Comparison of ENCODE assay signal across 10 cellular contexts in genomic region chr4:7165056-7165873, GRCh38. TPM values are rescaled to one million over a fixed set of nuclear protein-coding genes. Genes with fewer than 3 reads are reported as not detected.
DNase-seq lines count a peak whose midpoint lies in the region; ATAC-seq and TF ChIP-seq lines count a peak whose summit lies in the region.
"Not testable (repeated sequence)": the region's sequence is repeated elsewhere in the genome, so short reads cannot be mapped to it uniquely, and the experiment has no call there.
"Had no signal": no experiment of that assay in that cellular context is flagged by ENCODE, and none has a peak within 500 bp of the region (broad histone marks: within the 10 kb centered on the region; RNA-seq: fewer than 3 reads in every experiment).

No MANE protein-coding gene starts in this region.

- H3K56ac ChIP-seq in IMR-90 (ENCODE audit: extremely low read depth, insufficient read depth, low read length) = not testable (repeated sequence)

- H2AK5ac ChIP-seq in IMR-90 (ENCODE audit: low read depth, low read length) = not testable (repeated sequence)

- not testable (repeated sequence) for TF ChIP-seq CTCF in IMR-90 (conservative IDR thresholded peaks at IDR 0.05; ENCODE audit: low read depth, low read length); endothelial cell (IDR thresholded peaks at IDR 0.05; ENCODE audit: unreplicated experiment); nephron (IDR thresholded peaks at IDR 0.05; ENCODE audit: unreplicated experiment in 3 of 3); upper lobe of right lung (IDR thresholded peaks at IDR 0.05)

- not testable (repeated sequence) for H4K8ac ChIP-seq in IMR-90 (ENCODE audit: low read depth in 2 of 2, low read length in 2 of 2)

- ATAC-seq in IMR-90 (ENCODE audit: low read depth); activated naive CD8-positive, alpha-beta T cell treated with anti-CD3 and anti-CD28 coated beads, Interleukin-2, amount 10 ng/mL, durations not matched to agents 7 days and 5 days (ENCODE audit: low read depth); upper lobe of right lung: not testable (repeated sequence)

- intact Hi-C loops in IMR-90 (cut with micrococcal nuclease); posterior vena cava (cut with DNase I); upper lobe of right lung (cut with DNase I): not testable (repeated sequence)

- TF ChIP-seq RAD21 in IMR-90 (IDR thresholded peaks at IDR 0.05; ENCODE audit: low read length) = not testable (repeated sequence)

- not testable (repeated sequence) for H3K23ac ChIP-seq in IMR-90 (ENCODE audit: low read depth, low read length)

- H3K18ac ChIP-seq in IMR-90 (ENCODE audit: low read depth, low read length) = not testable (repeated sequence)

- not testable (repeated sequence) for H3K79me1 ChIP-seq in IMR-90 (ENCODE audit: low read depth in 1 of 2, low read length in 2 of 2)

- dilution Hi-C loops in IMR-90 (cut with HindIII; ENCODE audit: low sequenced_read_pairs, unreplicated experiment) = not testable (repeated sequence)

- H3K27ac ChIP-seq in BLaER1 = peak overlapping the region; percentile 22; the same call in 1 of the 2 replicates
- not testable (repeated sequence) for H3K27ac ChIP-seq in IMR-90 (ENCODE audit: insufficient read depth, low read length); upper lobe of right lung

- not testable (repeated sequence) for H2AK9ac ChIP-seq in IMR-90 (replicated peaks; ENCODE audit: low read depth, low read length, poor library complexity)

- peaks cover 86% of the 10 kb centered on the region for H3K4me1 ChIP-seq in BLaER1
- H3K4me1 ChIP-seq in IMR-90 (ENCODE audit: control insufficient read depth, insufficient read depth, low read length); upper lobe of right lung: not testable (repeated sequence)

- not testable (repeated sequence) for H3K9ac ChIP-seq in BLaER1; IMR-90 (ENCODE audit: low read depth, low read length)

- H3K4me1 Mint-ChIP-seq in activated naive CD8-positive, alpha-beta T cell treated with anti-CD3 and anti-CD28 coated beads, Interleukin-2, amount 10 ng/mL, durations not matched to agents 7 days and 5 days = peaks cover 17% of the 10 kb centered on the region
- H3K4me1 Mint-ChIP-seq in endothelial cell (ENCODE audit: unreplicated experiment) (peaks cover 25% of the 10 kb centered on the region), nephron (peaks cover 48% of the 10 kb centered on the region)

- not testable (repeated sequence) for H2BK5ac ChIP-seq in IMR-90 (ENCODE audit: low read depth, low read length, poor library complexity, severe bottlenecking)

- not testable (repeated sequence) for DNase-seq in IMR-90; endothelial cell (ENCODE audit: low spot score)
- peak; percentile 65 for DNase-seq in activated CD8-positive, alpha-beta memory T cell treated with anti-CD3 and anti-CD28 coated beads for 24 hours
- DNase-seq in activated naive CD8-positive, alpha-beta T cell treated with anti-CD3 and anti-CD28 coated beads, Interleukin-2, amount 10 ng/mL, durations not matched to agents 7 days and 5 days = peak; percentile 15
- DNase-seq in posterior vena cava (ENCODE audit: low spot score) (peak; percentile 72), upper lobe of right lung (peak; percentile 39)

- not testable (repeated sequence) for H3K4ac ChIP-seq in IMR-90 (ENCODE audit: low read depth, low read length)

- not testable (repeated sequence) for H2BK120ac ChIP-seq in IMR-90 (ENCODE audit: low read depth, low read length)

- BruUV-seq in IMR-90 (replicated peaks; lab: Mats Ljungman, UMichigan) = not testable (repeated sequence)

- H3K4me3 Mint-ChIP-seq in activated naive CD8-positive, alpha-beta T cell treated with anti-CD3 and anti-CD28 coated beads, Interleukin-2, amount 10 ng/mL, durations not matched to agents 7 days and 5 days; nephron: not testable (repeated sequence)
- H3K4me3 Mint-ChIP-seq in endothelial cell (ENCODE audit: unreplicated experiment) = peak overlapping the region; percentile 39

- H2BK15ac ChIP-seq in IMR-90 (ENCODE audit: low read depth, low read length) = not testable (repeated sequence)

- WGBS in IMR-90 (ENCODE audit: extremely low coverage in 2 of 2, insufficient read length in 1 of 2), 2 experiments = 65% methylated on average over 21 of the region's 28 CpGs; no CpG with 5 or more reads in 1 of the 2 experiments

- peak overlapping the region; percentile 73 for H3K4me2 ChIP-seq in BLaER1
- not testable (repeated sequence) for H3K4me2 ChIP-seq in IMR-90 (ENCODE audit: low read depth, low read length)

- POLR2A ChIA-PET in IMR-90 (lab: Charles Lee; ENCODE audit: unreplicated experiment); activated naive CD8-positive, alpha-beta T cell treated with anti-CD3 and anti-CD28 coated beads, Interleukin-2, amount 10 ng/mL, durations not matched to agents 7 days and 5 days (lab: Charles Lee): not testable (repeated sequence)

- H3K9me1 ChIP-seq in IMR-90 (ENCODE audit: insufficient read depth, low read length) = not testable (repeated sequence)

- H3K9me3 Mint-ChIP-seq in activated naive CD8-positive, alpha-beta T cell treated with anti-CD3 and anti-CD28 coated beads, Interleukin-2, amount 10 ng/mL, durations not matched to agents 7 days and 5 days; endothelial cell (ENCODE audit: unreplicated experiment); nephron: not testable (repeated sequence)

- CTCF ChIA-PET in IMR-90 (lab: Yijun Ruan, JAX) = not testable (repeated sequence)

- not testable (repeated sequence) for H3K14ac ChIP-seq in IMR-90 (replicated peaks; ENCODE audit: low read depth, low read length)

- not testable (repeated sequence) for H4K5ac ChIP-seq in IMR-90 (ENCODE audit: low read depth, low read length)

- not testable (repeated sequence) for H3K36me3 ChIP-seq in BLaER1; IMR-90 (ENCODE audit: control insufficient read depth, insufficient read depth, low read length); upper lobe of right lung

- TF ChIP-seq POLR2A in IMR-90 (IDR thresholded peaks at IDR 0.05; ENCODE audit: low read depth, low read length) = not testable (repeated sequence)

- peak overlapping the region; percentile 14 for H2AFZ ChIP-seq in IMR-90 (replicated peaks; ENCODE audit: low read length, poor library complexity)

- not testable (repeated sequence) for H2BK20ac ChIP-seq in IMR-90 (ENCODE audit: low read depth, low read length)

- H3K27me3 Mint-ChIP-seq in activated naive CD8-positive, alpha-beta T cell treated with anti-CD3 and anti-CD28 coated beads, Interleukin-2, amount 10 ng/mL, durations not matched to agents 7 days and 5 days; endothelial cell (ENCODE audit: unreplicated experiment): not testable (repeated sequence)
- H3K27me3 Mint-ChIP-seq in nephron (ENCODE audit: low read depth) = peaks cover 12% of the 10 kb centered on the region

- not testable (repeated sequence) for H4K91ac ChIP-seq in IMR-90 (ENCODE audit: insufficient read depth, low read depth, low read length)

- not testable (repeated sequence) for H3K9me3 ChIP-seq in BLaER1; IMR-90 (ENCODE audit: control insufficient read depth, insufficient read depth, low read length); upper lobe of right lung

- H3K27ac Mint-ChIP-seq in activated naive CD8-positive, alpha-beta T cell treated with anti-CD3 and anti-CD28 coated beads, Interleukin-2, amount 10 ng/mL, durations not matched to agents 7 days and 5 days; endothelial cell (ENCODE audit: unreplicated experiment): not testable (repeated sequence)
- peak overlapping the region in 2 of 3 experiments; percentile 64 to 78 for H3K27ac Mint-ChIP-seq in nephron

- H3K27me3 ChIP-seq in BLaER1, upper lobe of right lung: not testable (repeated sequence)
- peaks cover 44% of the 10 kb centered on the region for H3K27me3 ChIP-seq in IMR-90 (ENCODE audit: control insufficient read depth, insufficient read depth, low read length)

- not testable (repeated sequence) for H4K20me1 ChIP-seq in BLaER1; IMR-90 (ENCODE audit: insufficient read depth, low read length)

- not testable (repeated sequence) for H3K36me3 Mint-ChIP-seq in activated naive CD8-positive, alpha-beta T cell treated with anti-CD3 and anti-CD28 coated beads, Interleukin-2, amount 10 ng/mL, durations not matched to agents 7 days and 5 days; endothelial cell (ENCODE audit: low read depth, unreplicated experiment); nephron (ENCODE audit: low read depth)

- in situ Hi-C loops in IMR-90 (cut with MboI; ENCODE audit: low sequenced_read_pairs) = not testable (repeated sequence)

- H3K4me3 ChIP-seq in BLaER1; IMR-90 (ENCODE audit: insufficient read depth, low read depth, low read length); upper lobe of right lung: not testable (repeated sequence)

RNA-seq across cellular contexts. Expression of gene SORCS2, which starts 27.1 kb away (rescaled TPM):
- 0.28 and 0.36 TPM in 2 replicates for total RNA-seq in IMR-90 (2012; rRNA removed)
- polyA plus RNA-seq in IMR-90 (2012; rRNA removed) = 0.62 and 0.67 TPM in 2 replicates
- 0.22 and 0.70 TPM in 2 replicates for polyA plus RNA-seq in IMR-90 (2012; cell fraction: cytosol; rRNA removed)
- polyA plus RNA-seq in IMR-90 (2012; cell fraction: nucleus; rRNA removed; ENCODE audit: low replicate concordance) = 0.76 and 0.77 TPM in 2 replicates
- total RNA-seq in activated naive CD8-positive, alpha-beta T cell treated with anti-CD3 and anti-CD28 coated beads, Interleukin-2, amount 10 ng/mL, durations not matched to agents 7 days and 5 days = not detected
- total RNA-seq in endothelial cell (ENCODE audit: unreplicated experiment) = 1.3 TPM
- 10 to 100 TPM in 1 of 2 donors, 1 to 10 TPM in 1; 5.0 to 11.9 TPM for total RNA-seq in posterior vena cava
- total RNA-seq in upper lobe of right lung = 7.2 TPM
- total RNA-seq: Calu3; CD4-positive, CD25-positive, alpha-beta regulatory T cell had no signal
- polyA plus RNA-seq: CD4-positive, CD25-positive, alpha-beta regulatory T cell had no signal
